1 cellular context compared by ENCODE assay signal in the genomic region with DNA sequence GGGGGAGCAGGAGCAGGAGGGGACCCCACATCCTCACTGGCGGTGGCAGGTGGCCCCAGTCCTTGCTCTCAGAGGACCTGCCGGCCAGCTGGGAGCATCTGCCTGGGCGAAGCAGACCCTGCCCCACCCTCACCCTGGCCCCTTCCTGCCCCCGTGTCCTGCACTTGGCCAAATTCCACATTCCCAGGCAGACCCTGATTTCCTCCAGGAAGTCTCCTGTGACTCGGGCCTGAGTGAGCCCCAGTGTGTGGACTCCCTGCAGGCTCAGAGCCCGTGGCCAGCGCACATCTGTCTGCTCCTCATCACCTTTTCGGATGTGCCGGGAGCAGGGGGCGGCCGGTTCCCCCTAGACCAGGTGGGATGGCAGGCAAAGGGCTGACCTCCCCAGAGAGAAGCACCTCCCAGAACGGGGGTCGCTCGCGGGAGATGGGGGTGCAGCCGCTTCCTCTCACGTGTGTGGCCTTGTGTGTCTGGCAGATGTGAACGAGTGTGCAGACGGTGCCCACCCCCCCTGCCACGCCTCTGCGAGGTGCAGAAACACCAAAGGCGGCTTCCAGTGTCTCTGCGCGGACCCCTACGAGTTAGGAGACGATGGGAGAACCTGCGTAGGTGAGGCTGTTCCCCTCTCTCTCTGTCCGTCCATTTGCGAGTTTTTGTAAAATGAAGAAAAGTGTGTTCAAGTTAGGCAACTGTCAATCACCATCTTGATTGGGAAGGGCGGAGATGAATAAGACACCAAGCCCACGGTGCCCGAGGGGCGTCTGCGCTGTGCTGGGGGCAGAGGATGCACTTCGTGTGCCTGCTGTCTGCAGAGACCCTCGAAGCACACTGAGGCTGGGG.
TF ChIP-seq lines count a peak whose summit lies in the region.

No MANE protein-coding gene starts in this region.

TF ChIP-seq in IMR-90, 13 proteins besides CTCF, POLR2A, EP300 and RAD21 (continued from another document):
- TF ChIP-seq, protein P1, sequence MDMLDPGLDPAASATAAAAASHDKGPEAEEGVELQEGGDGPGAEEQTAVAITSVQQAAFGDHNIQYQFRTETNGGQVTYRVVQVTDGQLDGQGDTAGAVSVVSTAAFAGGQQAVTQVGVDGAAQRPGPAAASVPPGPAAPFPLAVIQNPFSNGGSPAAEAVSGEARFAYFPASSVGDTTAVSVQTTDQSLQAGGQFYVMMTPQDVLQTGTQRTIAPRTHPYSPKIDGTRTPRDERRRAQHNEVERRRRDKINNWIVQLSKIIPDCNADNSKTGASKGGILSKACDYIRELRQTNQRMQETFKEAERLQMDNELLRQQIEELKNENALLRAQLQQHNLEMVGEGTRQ (IDR thresholded peaks at IDR 0.05; ENCODE audit: low read depth, low read length) = no peak
